Comparison of ENCODE assay signal across 1 cellular context in the genomic region with DNA sequence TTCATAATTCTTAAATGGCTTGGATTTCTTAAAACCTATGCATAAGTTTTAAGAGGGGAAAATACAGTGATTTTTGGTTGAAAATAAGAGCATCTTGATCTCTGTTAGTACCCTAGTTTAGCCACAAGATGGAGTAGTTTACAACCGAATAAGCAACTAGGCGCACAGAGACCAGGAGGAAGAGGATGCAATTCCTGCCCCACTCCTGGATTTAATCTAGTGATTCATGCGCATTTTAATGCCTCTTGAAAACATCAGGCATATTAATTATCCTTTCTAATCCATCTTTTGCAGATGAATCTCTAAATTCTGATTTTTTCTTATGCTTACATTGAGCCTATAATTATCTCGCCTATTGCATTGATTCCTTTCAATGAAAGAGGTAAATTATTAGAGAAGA.
TF ChIP-seq lines count a peak whose summit lies in the region.

No MANE protein-coding gene starts in this region.

TF ChIP-seq in GM23338, 12 proteins besides CTCF, POLR2A, EP300 and RAD21 (continued from another document):
- no peak for TF ChIP-seq EZH2 (IDR thresholded peaks at IDR 0.05; ENCODE audit: low read depth, unreplicated experiment)
